ENCODE assay signal across 2 cellular contexts in genomic region chr17:58195518-58196123, GRCh38.
TF ChIP-seq lines count a peak whose summit lies in the region.

No MANE protein-coding gene starts in this region.

TF ChIP-seq in HEK293, 187 proteins besides CTCF, POLR2A, EP300 and RAD21:
- TF ChIP-seq ZNF692 (tag by site-specific recombination; IDR thresholded peaks at IDR 0.05) (0 out of 2 replicates have a peak, but pooled peaks have one; percentile 18), ZSCAN4 (tag by site-specific recombination; IDR thresholded peaks at IDR 0.05) (peak; percentile 74), ZBTB17 (tag by site-specific recombination; IDR thresholded peaks at IDR 0.05) (0 out of 2 replicates have a peak, but pooled peaks have one; percentile 14), PBX3 (CRISPR knock-in tag; IDR thresholded peaks at IDR 0.05) (no peak), ZNF366 (tag by site-specific recombination; conservative IDR thresholded peaks at IDR 0.05) (peak; percentile 95), ZFP69B (tag by site-specific recombination; IDR thresholded peaks at IDR 0.05) (peak; percentile 29; the same call in 1 of the 2 replicates), ZNF155 (tag by site-specific recombination; IDR thresholded peaks at IDR 0.05) (no peak), ZNF133 (tag by site-specific recombination; IDR thresholded peaks at IDR 0.05) (0 out of 2 replicates have a peak, but pooled peaks have one; percentile 19)

TF ChIP-seq in K562, 482 proteins besides CTCF, POLR2A, EP300 and RAD21:
- TF ChIP-seq DPF2 (IDR thresholded peaks at IDR 0.05) (0 out of 2 replicates have a peak, but pooled peaks have one; percentile 17), SMARCA5 (IDR thresholded peaks at IDR 0.05) (peak; percentile 73; the same call in 1 of the 2 replicates), MAX (CRISPR knock-in tag; IDR thresholded peaks at IDR 0.05) (peak; percentile 32; the same call in 1 of the 2 replicates), ZNF3 (CRISPR knock-in tag; IDR thresholded peaks at IDR 0.05) (no peak), ZNF316 (IDR thresholded peaks at IDR 0.05) (no peak), PHF21A (IDR thresholded peaks at IDR 0.05; ENCODE audit: borderline replicate concordance, low read depth) (0 out of 2 replicates have a peak, but pooled peaks have one; percentile 13), ZNF512 (tag; IDR thresholded peaks at IDR 0.05) (peak; percentile 90), MAZ (CRISPR knock-in tag; conservative IDR thresholded peaks at IDR 0.05 in 1 of 2, IDR thresholded peaks at IDR 0.05 in 1 of 2) (no peak), ARID3A (IDR thresholded peaks at IDR 0.05; ENCODE audit: borderline replicate concordance, low read depth, low read length) (no peak), BHLHE40 (IDR thresholded peaks at IDR 0.05; ENCODE audit: low read length) (peak; percentile 33; the same call in 1 of the 2 replicates), ZNF436 (CRISPR knock-in tag; IDR thresholded peaks at IDR 0.05) (peak; percentile 74; the same call in 1 of the 2 replicates), RBM25 (IDR thresholded peaks at IDR 0.05; ENCODE audit: low read depth, low read length, severe bottlenecking) (peak; percentile 55), THRAP3 (IDR thresholded peaks at IDR 0.05; ENCODE audit: borderline replicate concordance) (peak; percentile 76; the same call in 1 of the 2 replicates), HLTF (IDR thresholded peaks at IDR 0.05) (peak; percentile 63; the same call in 1 of the 2 replicates), ZMIZ1 (IDR thresholded peaks at IDR 0.05; ENCODE audit: low read depth in 2 of 2, low read length in 2 of 2) (no peak), HINFP (tag; conservative IDR thresholded peaks at IDR 0.05; ENCODE audit: low read depth) (0 out of 2 replicates have a peak, but pooled peaks have one; percentile 35), ELF2 (CRISPR knock-in tag; IDR thresholded peaks at IDR 0.05) (0 out of 2 replicates have a peak, but pooled peaks have one; percentile 15), LARP7 (IDR thresholded peaks at IDR 0.05) (peak; percentile 52; the same call in 1 of the 2 replicates), ZFP36 (IDR thresholded peaks at IDR 0.05; ENCODE audit: low read depth, low read length, partially characterized antibody) (peak; percentile 98)
